ENCODE assay signal across 11 cellular contexts in genomic region chr2:239223029-239223329, GRCh38.
DNase-seq lines count a peak whose midpoint lies in the region; ATAC-seq and TF ChIP-seq lines count a peak whose summit lies in the region.
"Had no signal": no experiment of that assay in that cellular context is flagged by ENCODE, and none has a peak within 500 bp of the region (broad histone marks: within the 10 kb centered on the region; RNA-seq: fewer than 3 reads in every experiment).

No MANE protein-coding gene starts in this region.

- H3K27me3 ChIP-seq in adipocyte (replicated peaks; ENCODE audit: control insufficient read depth, insufficient read depth, low read length) (no peaks in the 10 kb centered on the region), liver (ENCODE audit: control insufficient read depth in 4 of 4, insufficient read depth in 4 of 4, low read length in 3 of 4) (no peaks in the 10 kb centered on the region)

- peak overlapping the region; percentile 76 for H3K4me3 ChIP-seq in adipocyte (ENCODE audit: low read length)
- H3K4me3 ChIP-seq in liver (ENCODE audit: low read depth in 1 of 3, low read length in 3 of 3): no peak overlapping the region

- peak overlapping the region; percentile 56 to 61 for H3K27ac ChIP-seq in liver (ENCODE audit: low read depth in 1 of 2, low read length in 2 of 2)
- H3K27ac ChIP-seq: 22Rv1 had no signal

- no peak for TF ChIP-seq RAD21 in liver (IDR thresholded peaks at IDR 0.05)

- peaks cover 76% of the 10 kb centered on the region for H3K4me1 ChIP-seq in adipocyte (ENCODE audit: control insufficient read depth, insufficient read depth, low read length)
- peaks cover 30 to 69% (median 65%) of the 10 kb centered on the region in 4 donors for H3K4me1 ChIP-seq in liver (ENCODE audit: control insufficient read depth in 4 of 4, insufficient read depth in 4 of 4, low read length in 3 of 4)

- no peak for ATAC-seq in GM21360 (IDR thresholded peaks at IDR 0.05; ENCODE audit: unreplicated experiment)

- 29% methylated on average over 6 of the region's 6 CpGs for WGBS in liver

- H3K9ac ChIP-seq in adipocyte (ENCODE audit: low read length) (peak overlapping the region; percentile 87), liver (ENCODE audit: low read depth in 1 of 2, low read length in 2 of 2) (no peak overlapping the region)

- DNase-seq in NCI-H1694 treated with DMSO at 0.1 percent for 48 hours (lab: John Stamatoyannopoulos, UW) (peak; percentile 6), NCI-H1694 (lab: John Stamatoyannopoulos, UW) (no peak), adipocyte (ENCODE audit: low read depth) (no peak), superior temporal gyrus (ENCODE audit: extremely low spot score) (peak; percentile 78), NAMALWA (ENCODE audit: low spot score) (no peak), ACHN (no peak)
- DNase-seq: activated CD4-positive, CD25-positive, alpha-beta regulatory T cell treated with anti-CD3 and anti-CD28 coated beads, Interleukin-2, amount 50 U/mL, for 72 hours; NCI-H2171 had no signal

- no peaks in the 10 kb centered on the region for H3K9me3 ChIP-seq in adipocyte (ENCODE audit: control insufficient read depth, low read length)
- H3K9me3 ChIP-seq in liver (ENCODE audit: control insufficient read depth in 4 of 4, low read length in 3 of 4): no peaks in the 10 kb centered on the region

- H3K36me3 ChIP-seq in adipocyte (ENCODE audit: control insufficient read depth, insufficient read depth, low read length, severe bottlenecking) (no peaks in the 10 kb centered on the region), liver (ENCODE audit: control insufficient read depth in 4 of 4, insufficient read depth in 3 of 4, low read depth in 1 of 4, low read length in 3 of 4) (no peaks in the 10 kb centered on the region)

- TF ChIP-seq CTCF in liver (IDR thresholded peaks at IDR 0.05; ENCODE audit: low read depth, low read length, missing input control): no peak

- in situ Hi-C loops in ACHN (cut with HindIII; ENCODE audit: low pct_ligation_motif_present, low pct_unique_long_range_greater_than_20kb, low sequenced_read_pairs): no loop called here

TF ChIP-seq in liver, 16 proteins besides CTCF, POLR2A, EP300 and RAD21:
- no peak for TF ChIP-seq SP1 (IDR thresholded peaks at IDR 0.05)
- TF ChIP-seq NR2F2 (IDR thresholded peaks at IDR 0.05): no peak
- no peak for TF ChIP-seq HNF4A (conservative IDR thresholded peaks at IDR 0.05)
- TF ChIP-seq ZBTB33 (IDR thresholded peaks at IDR 0.05): no peak
- no peak for TF ChIP-seq FOXA1 (IDR thresholded peaks at IDR 0.05)
- TF ChIP-seq, protein P1, sequence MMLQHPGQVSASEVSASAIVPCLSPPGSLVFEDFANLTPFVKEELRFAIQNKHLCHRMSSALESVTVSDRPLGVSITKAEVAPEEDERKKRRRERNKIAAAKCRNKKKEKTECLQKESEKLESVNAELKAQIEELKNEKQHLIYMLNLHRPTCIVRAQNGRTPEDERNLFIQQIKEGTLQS (IDR thresholded peaks at IDR 0.05): no peak
- no peak for TF ChIP-seq JUND (IDR thresholded peaks at IDR 0.05)
- no peak for TF ChIP-seq TAF1 (conservative IDR thresholded peaks at IDR 0.05)
- TF ChIP-seq, protein P2, sequence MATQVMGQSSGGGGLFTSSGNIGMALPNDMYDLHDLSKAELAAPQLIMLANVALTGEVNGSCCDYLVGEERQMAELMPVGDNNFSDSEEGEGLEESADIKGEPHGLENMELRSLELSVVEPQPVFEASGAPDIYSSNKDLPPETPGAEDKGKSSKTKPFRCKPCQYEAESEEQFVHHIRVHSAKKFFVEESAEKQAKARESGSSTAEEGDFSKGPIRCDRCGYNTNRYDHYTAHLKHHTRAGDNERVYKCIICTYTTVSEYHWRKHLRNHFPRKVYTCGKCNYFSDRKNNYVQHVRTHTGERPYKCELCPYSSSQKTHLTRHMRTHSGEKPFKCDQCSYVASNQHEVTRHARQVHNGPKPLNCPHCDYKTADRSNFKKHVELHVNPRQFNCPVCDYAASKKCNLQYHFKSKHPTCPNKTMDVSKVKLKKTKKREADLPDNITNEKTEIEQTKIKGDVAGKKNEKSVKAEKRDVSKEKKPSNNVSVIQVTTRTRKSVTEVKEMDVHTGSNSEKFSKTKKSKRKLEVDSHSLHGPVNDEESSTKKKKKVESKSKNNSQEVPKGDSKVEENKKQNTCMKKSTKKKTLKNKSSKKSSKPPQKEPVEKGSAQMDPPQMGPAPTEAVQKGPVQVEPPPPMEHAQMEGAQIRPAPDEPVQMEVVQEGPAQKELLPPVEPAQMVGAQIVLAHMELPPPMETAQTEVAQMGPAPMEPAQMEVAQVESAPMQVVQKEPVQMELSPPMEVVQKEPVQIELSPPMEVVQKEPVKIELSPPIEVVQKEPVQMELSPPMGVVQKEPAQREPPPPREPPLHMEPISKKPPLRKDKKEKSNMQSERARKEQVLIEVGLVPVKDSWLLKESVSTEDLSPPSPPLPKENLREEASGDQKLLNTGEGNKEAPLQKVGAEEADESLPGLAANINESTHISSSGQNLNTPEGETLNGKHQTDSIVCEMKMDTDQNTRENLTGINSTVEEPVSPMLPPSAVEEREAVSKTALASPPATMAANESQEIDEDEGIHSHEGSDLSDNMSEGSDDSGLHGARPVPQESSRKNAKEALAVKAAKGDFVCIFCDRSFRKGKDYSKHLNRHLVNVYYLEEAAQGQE (IDR thresholded peaks at IDR 0.05): no peak
- TF ChIP-seq FOXA2 (IDR thresholded peaks at IDR 0.05): no peak
- TF ChIP-seq RXRA (IDR thresholded peaks at IDR 0.05): no peak
- no peak for TF ChIP-seq EGR1 (IDR thresholded peaks at IDR 0.05; ENCODE audit: low read depth in 2 of 2)
- TF ChIP-seq MAX (IDR thresholded peaks at IDR 0.05): no peak

Comparison
In these comparisons a context has a peak if more than half of its experiments do, and no peak if none do; other contexts are left out.
1. DNase-seq: peak in NCI-H1694 treated with DMSO at 0.1 percent for 48 hours (single experiment) and superior temporal gyrus (single experiment); none in NCI-H1694 (single experiment), adipocyte (single experiment), NAMALWA (single experiment) and ACHN (single experiment).